ENCODE assay signal across 1 cellular context in genomic region chr1:228393268-228393699, GRCh38.
TF ChIP-seq lines count a peak whose summit lies in the region.

No MANE protein-coding gene starts in this region.

TF ChIP-seq in Ishikawa, 13 proteins besides CTCF, POLR2A, EP300 and RAD21 (continued from another document):
- TF ChIP-seq MAX (IDR thresholded peaks at IDR 0.05), result no peak
TF ChIP-seq in Ishikawa: peak in this region for 0.
